18 cellular contexts compared by ENCODE assay signal in the genomic region with DNA sequence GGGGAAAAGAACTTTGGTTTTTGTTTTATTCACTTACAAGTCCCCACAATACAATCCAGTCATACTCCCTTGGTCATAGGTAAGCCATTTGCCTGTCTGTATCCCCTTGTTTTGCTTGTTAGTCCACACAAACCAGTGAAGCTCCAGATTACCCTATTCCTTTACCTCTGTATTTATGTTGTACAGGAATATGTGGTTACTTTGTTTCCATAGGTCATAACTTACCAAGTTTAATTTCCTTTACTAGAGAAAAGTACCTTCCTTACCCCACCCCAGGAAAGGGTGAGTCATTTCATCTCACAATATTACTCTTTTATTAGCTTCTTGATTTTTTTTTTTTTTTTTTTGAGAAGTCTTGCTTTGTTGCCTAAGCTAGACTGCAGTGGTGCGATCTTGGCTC. TPM values are rescaled to one million over a fixed set of nuclear protein-coding genes. Genes with fewer than 3 reads are reported as not detected.
DNase-seq lines count a peak whose midpoint lies in the region; ATAC-seq and TF ChIP-seq lines count a peak whose summit lies in the region.
"Had no signal": no experiment of that assay in that cellular context is flagged by ENCODE, and none has a peak within 500 bp of the region (broad histone marks: within the 10 kb centered on the region; RNA-seq: fewer than 3 reads in every experiment).

No MANE protein-coding gene starts in this region.

- DNase-seq in activated naive CD4-positive, alpha-beta T cell treated with anti-CD3 and anti-CD28 coated beads, Interleukin-2, amount 50 U/mL, for 72 hours (ENCODE audit: low spot score in 2 of 2) = no peak
- DNase-seq in activated naive CD4-positive, alpha-beta T cell treated with anti-CD3 and anti-CD28 coated beads, Interleukin-2, amount 50 U/mL, for 16 hours = no peak
- no peak for DNase-seq in activated T-helper 1 cell treated with anti-CD3 and anti-CD28 coated beads, Interleukin-12 subunit alpha, Interleukin-12 subunit beta, Interleukin-2, Interleukin-4 antibody, amounts not matched to agents 30 ng/mL and 10 ng/mL and 1 ng/mL, durations not matched to agents 14 hours and 24 hours and 36 hours (ENCODE audit: low spot score)
- peak; percentile 40 for DNase-seq in fibroblast of pulmonary artery (ENCODE audit: low read depth)
- DNase-seq in AML-193 (lab: John Stamatoyannopoulos, UW) = no peak
- no peak for DNase-seq in central memory CD4-positive, alpha-beta T cell
- DNase-seq: activated CD4-positive, alpha-beta T cell treated with anti-CD3 and anti-CD28 coated beads, Interleukin-2, amount 50 U/mL, for 4 hours; head of caudate nucleus; kidney glomerular epithelial cell; NCI-H82; pancreas had no signal

- H3K36me3 Mint-ChIP-seq in activated naive CD4-positive, alpha-beta T cell treated with anti-CD3 and anti-CD28 coated beads, Interleukin-2, amount 50 U/mL, for 72 hours = peaks cover 0 to 7% of the 10 kb centered on the region in 2 donors
- peaks cover 24% of the 10 kb centered on the region for H3K36me3 Mint-ChIP-seq in activated T-helper 1 cell treated with anti-CD3 and anti-CD28 coated beads, Interleukin-12 subunit alpha, Interleukin-12 subunit beta, Interleukin-2, Interleukin-4 antibody, amounts not matched to agents 30 ng/mL and 10 ng/mL and 1 ng/mL, durations not matched to agents 14 hours and 24 hours and 36 hours (ENCODE audit: low read depth)
- peaks cover 50% of the 10 kb centered on the region for H3K36me3 Mint-ChIP-seq in stimulated activated naive CD8-positive, alpha-beta T cell treated with anti-CD3 and anti-CD28 coated beads, Interleukin-15, Interleukin-2, amounts not matched to agents 100 ng/mL and 50 ng/mL, for 24 hours (ENCODE audit: low read depth)

- no peak overlapping the region for H3K4me3 Mint-ChIP-seq in activated T-helper 1 cell treated with anti-CD3 and anti-CD28 coated beads, Interleukin-12 subunit alpha, Interleukin-12 subunit beta, Interleukin-2, Interleukin-4 antibody, amounts not matched to agents 30 ng/mL and 10 ng/mL and 1 ng/mL, durations not matched to agents 14 hours and 24 hours and 36 hours
- no peak overlapping the region for H3K4me3 Mint-ChIP-seq in stimulated activated naive CD8-positive, alpha-beta T cell treated with anti-CD3 and anti-CD28 coated beads, Interleukin-15, Interleukin-2, amounts not matched to agents 100 ng/mL and 50 ng/mL, for 24 hours
- H3K4me3 Mint-ChIP-seq: activated naive CD4-positive, alpha-beta T cell treated with anti-CD3 and anti-CD28 coated beads, Interleukin-2, amount 50 U/mL, for 24 hours; B cell; GM23338 had no signal

- H3K4me1 Mint-ChIP-seq in activated T-helper 1 cell treated with anti-CD3 and anti-CD28 coated beads, Interleukin-12 subunit alpha, Interleukin-12 subunit beta, Interleukin-2, Interleukin-4 antibody, amounts not matched to agents 30 ng/mL and 10 ng/mL and 1 ng/mL, durations not matched to agents 14 hours and 24 hours and 36 hours (ENCODE audit: low read depth) = peaks cover 22% of the 10 kb centered on the region
- peaks cover 29% of the 10 kb centered on the region for H3K4me1 Mint-ChIP-seq in stimulated activated naive CD8-positive, alpha-beta T cell treated with anti-CD3 and anti-CD28 coated beads, Interleukin-15, Interleukin-2, amounts not matched to agents 100 ng/mL and 50 ng/mL, for 24 hours (ENCODE audit: low read depth)
- H3K4me1 Mint-ChIP-seq: B cell had no signal

- peak; percentile 78 to 84 for ATAC-seq in activated naive CD4-positive, alpha-beta T cell treated with anti-CD3 and anti-CD28 coated beads, Interleukin-2, amount 50 U/mL, for 72 hours
- no peak for ATAC-seq in GM21360 (IDR thresholded peaks at IDR 0.05; ENCODE audit: unreplicated experiment)
- ATAC-seq: GM23338, pancreas had no signal

- TF ChIP-seq CTCF in fibroblast of pulmonary artery (IDR thresholded peaks at IDR 0.05; ENCODE audit: low read length, missing control alignments) = no peak

- H3K27me3 Mint-ChIP-seq in activated T-helper 1 cell treated with anti-CD3 and anti-CD28 coated beads, Interleukin-12 subunit alpha, Interleukin-12 subunit beta, Interleukin-2, Interleukin-4 antibody, amounts not matched to agents 30 ng/mL and 10 ng/mL and 1 ng/mL, durations not matched to agents 14 hours and 24 hours and 36 hours (ENCODE audit: insufficient read depth) = no peaks in the 10 kb centered on the region
- H3K27me3 Mint-ChIP-seq in stimulated activated naive CD8-positive, alpha-beta T cell treated with anti-CD3 and anti-CD28 coated beads, Interleukin-15, Interleukin-2, amounts not matched to agents 100 ng/mL and 50 ng/mL, for 24 hours = no peaks in the 10 kb centered on the region
- H3K27me3 Mint-ChIP-seq: activated naive CD4-positive, alpha-beta T cell treated with anti-CD3 and anti-CD28 coated beads, Interleukin-2, amount 50 U/mL, for 24 hours; B cell had no signal

- intact Hi-C loops in activated T-helper 1 cell treated with anti-CD3 and anti-CD28 coated beads, Interleukin-12 subunit alpha, Interleukin-12 subunit beta, Interleukin-2, Interleukin-4 antibody, amounts not matched to agents 30 ng/mL and 10 ng/mL and 1 ng/mL, durations not matched to agents 14 hours and 24 hours and 36 hours (cut with micrococcal nuclease) = no loop called here

- peak overlapping the region; percentile 51 to 60 for H3K27ac Mint-ChIP-seq in activated naive CD4-positive, alpha-beta T cell treated with anti-CD3 and anti-CD28 coated beads, Interleukin-2, amount 50 U/mL, for 72 hours
- peak overlapping the region; percentile 63 for H3K27ac Mint-ChIP-seq in activated T-helper 1 cell treated with anti-CD3 and anti-CD28 coated beads, Interleukin-12 subunit alpha, Interleukin-12 subunit beta, Interleukin-2, Interleukin-4 antibody, amounts not matched to agents 30 ng/mL and 10 ng/mL and 1 ng/mL, durations not matched to agents 14 hours and 24 hours and 36 hours
- H3K27ac Mint-ChIP-seq in stimulated activated naive CD8-positive, alpha-beta T cell treated with anti-CD3 and anti-CD28 coated beads, Interleukin-15, Interleukin-2, amounts not matched to agents 100 ng/mL and 50 ng/mL, for 24 hours = peak overlapping the region; percentile 84
- H3K27ac Mint-ChIP-seq: activated naive CD4-positive, alpha-beta T cell treated with anti-CD3 and anti-CD28 coated beads, Interleukin-2, amount 50 U/mL, for 24 hours; B cell; GM23338 had no signal

- no peaks in the 10 kb centered on the region for H3K9me3 Mint-ChIP-seq in activated naive CD4-positive, alpha-beta T cell treated with anti-CD3 and anti-CD28 coated beads, Interleukin-2, amount 50 U/mL, for 72 hours
- H3K9me3 Mint-ChIP-seq in activated T-helper 1 cell treated with anti-CD3 and anti-CD28 coated beads, Interleukin-12 subunit alpha, Interleukin-12 subunit beta, Interleukin-2, Interleukin-4 antibody, amounts not matched to agents 30 ng/mL and 10 ng/mL and 1 ng/mL, durations not matched to agents 14 hours and 24 hours and 36 hours = no peaks in the 10 kb centered on the region
- H3K9me3 Mint-ChIP-seq in stimulated activated naive CD8-positive, alpha-beta T cell treated with anti-CD3 and anti-CD28 coated beads, Interleukin-15, Interleukin-2, amounts not matched to agents 100 ng/mL and 50 ng/mL, for 24 hours = no peaks in the 10 kb centered on the region
- H3K9me3 Mint-ChIP-seq: activated naive CD4-positive, alpha-beta T cell treated with anti-CD3 and anti-CD28 coated beads, Interleukin-2, amount 50 U/mL, for 24 hours; GM23338 had no signal

- no peak overlapping the region for H3K4me3 ChIP-seq in fibroblast of pulmonary artery (replicated peaks; ENCODE audit: low read depth, low read length)
- H3K4me3 ChIP-seq: GM23338, pancreas, smooth muscle cell, vagina had no signal

RNA-seq across cellular contexts. Expression of a gene that starts 44.7 kb away (rescaled TPM):
- 10 to 100 TPM; 37.1 to 45.0 TPM for total RNA-seq in activated naive CD4-positive, alpha-beta T cell treated with anti-CD3 and anti-CD28 coated beads, Interleukin-2, amount 50 U/mL, for 72 hours
- total RNA-seq in activated T-helper 1 cell treated with anti-CD3 and anti-CD28 coated beads, Interleukin-12 subunit alpha, Interleukin-12 subunit beta, Interleukin-2, Interleukin-4 antibody, amounts not matched to agents 30 ng/mL and 10 ng/mL and 1 ng/mL, durations not matched to agents 14 hours and 24 hours and 36 hours = 40.2 and 45.6 TPM in 2 replicates
